10 cellular contexts compared by ENCODE assay signal in genomic region chr3:197305854-197306253, GRCh38. TPM values are rescaled to one million over a fixed set of nuclear protein-coding genes. Genes with fewer than 3 reads are reported as not detected.
DNase-seq lines count a peak whose midpoint lies in the region; ATAC-seq lines count a peak whose summit lies in the region.
"Had no signal": no experiment of that assay in that cellular context is flagged by ENCODE, and none has a peak within 500 bp of the region (broad histone marks: within the 10 kb centered on the region; RNA-seq: fewer than 3 reads in every experiment).

No MANE protein-coding gene starts in this region.

- peaks cover 9% of the 10 kb centered on the region for H3K27me3 Mint-ChIP-seq in activated naive CD4-positive, alpha-beta T cell treated with anti-CD3 and anti-CD28 coated beads for 36 hours (ENCODE audit: low read depth)
- peaks cover 16% of the 10 kb centered on the region for H3K27me3 Mint-ChIP-seq in activated CD8-positive, alpha-beta T cell treated with anti-CD3 and anti-CD28 coated beads, Interleukin-2, amount 10 ng/mL, durations not matched to agents 7 days and 5 days (ENCODE audit: low read depth)
- peaks cover 9 to 43% of the 10 kb centered on the region in 2 donors for H3K27me3 Mint-ChIP-seq in stimulated activated naive B cell treated with anti-CD40 and anti-IgM and Interleukin-4, amounts not matched to agents 10 μg/mL and 1 μg/mL and 100 μg/mL, for 72 hours

- H3K27ac Mint-ChIP-seq in activated naive CD4-positive, alpha-beta T cell treated with anti-CD3 and anti-CD28 coated beads for 36 hours = no peak overlapping the region
- no peak overlapping the region for H3K27ac Mint-ChIP-seq in activated CD8-positive, alpha-beta T cell treated with anti-CD3 and anti-CD28 coated beads, Interleukin-2, amount 10 ng/mL, durations not matched to agents 7 days and 5 days
- H3K27ac Mint-ChIP-seq in stimulated activated naive B cell treated with anti-CD40 and anti-IgM and Interleukin-4, amounts not matched to agents 10 μg/mL and 1 μg/mL and 100 μg/mL, for 72 hours = no peak overlapping the region

- peaks cover 32% of the 10 kb centered on the region for H3K4me1 Mint-ChIP-seq in activated naive CD4-positive, alpha-beta T cell treated with anti-CD3 and anti-CD28 coated beads for 36 hours (ENCODE audit: low read depth)
- H3K4me1 Mint-ChIP-seq in activated CD8-positive, alpha-beta T cell treated with anti-CD3 and anti-CD28 coated beads, Interleukin-2, amount 10 ng/mL, durations not matched to agents 7 days and 5 days (ENCODE audit: low read depth) = peaks cover 38% of the 10 kb centered on the region
- H3K4me1 Mint-ChIP-seq in stimulated activated naive B cell treated with anti-CD40 and anti-IgM and Interleukin-4, amounts not matched to agents 10 μg/mL and 1 μg/mL and 100 μg/mL, for 72 hours = peaks cover 8 to 13% of the 10 kb centered on the region in 2 donors

- H3K9me3 Mint-ChIP-seq in activated naive CD4-positive, alpha-beta T cell treated with anti-CD3 and anti-CD28 coated beads for 36 hours = no peaks in the 10 kb centered on the region
- no peaks in the 10 kb centered on the region for H3K9me3 Mint-ChIP-seq in activated CD8-positive, alpha-beta T cell treated with anti-CD3 and anti-CD28 coated beads, Interleukin-2, amount 10 ng/mL, durations not matched to agents 7 days and 5 days (ENCODE audit: insufficient read depth)
- H3K9me3 Mint-ChIP-seq in stimulated activated naive B cell treated with anti-CD40 and anti-IgM and Interleukin-4, amounts not matched to agents 10 μg/mL and 1 μg/mL and 100 μg/mL, for 72 hours = no peaks in the 10 kb centered on the region

- intact Hi-C loops in activated naive CD4-positive, alpha-beta T cell treated with anti-CD3 and anti-CD28 coated beads for 36 hours (cut with micrococcal nuclease) = no loop called here
- intact Hi-C loops in posterior cingulate gyrus (cut with DNase I) = no loop called here

- ATAC-seq in HG02884 (IDR thresholded peaks at IDR 0.05; ENCODE audit: unreplicated experiment) = peak; percentile 90
- peak; percentile 88 for ATAC-seq in activated CD8-positive, alpha-beta T cell treated with anti-CD3 and anti-CD28 coated beads, Interleukin-2, amount 10 ng/mL, durations not matched to agents 7 days and 5 days
- ATAC-seq in stimulated activated naive B cell treated with anti-CD40 and anti-IgM and Interleukin-4, amounts not matched to agents 10 μg/mL and 1 μg/mL and 100 μg/mL, for 72 hours (replicated peaks) = peak; percentile 56 to 76

- POLR2A ChIA-PET in activated CD8-positive, alpha-beta T cell treated with anti-CD3 and anti-CD28 coated beads, Interleukin-2, amount 10 ng/mL, durations not matched to agents 7 days and 5 days (lab: Charles Lee) = interaction anchor here (0.8 kb wide), 1 partner anchor 8 kb away, joined by 3 read pairs; the partner anchor contains the start of gene DLG1

- CTCF ChIA-PET in activated naive CD4-positive, alpha-beta T cell treated with anti-CD3 and anti-CD28 coated beads for 36 hours (lab: Charles Lee) = no interaction called here
- CTCF ChIA-PET in activated CD8-positive, alpha-beta T cell treated with anti-CD3 and anti-CD28 coated beads, Interleukin-2, amount 10 ng/mL, durations not matched to agents 7 days and 5 days (lab: Charles Lee) = interaction anchor here (1.2 to 2.3 kb wide), 2 partner anchors 12 to 142 kb away, joined by 3 to 5 read pairs; no protein-coding TSS in a partner anchor

- H3K36me3 Mint-ChIP-seq in activated naive CD4-positive, alpha-beta T cell treated with anti-CD3 and anti-CD28 coated beads for 36 hours (ENCODE audit: low read depth) = no peaks in the 10 kb centered on the region
- H3K36me3 Mint-ChIP-seq in activated CD8-positive, alpha-beta T cell treated with anti-CD3 and anti-CD28 coated beads, Interleukin-2, amount 10 ng/mL, durations not matched to agents 7 days and 5 days (ENCODE audit: low read depth) = no peaks in the 10 kb centered on the region
- no peaks in the 10 kb centered on the region for H3K36me3 Mint-ChIP-seq in stimulated activated naive B cell treated with anti-CD40 and anti-IgM and Interleukin-4, amounts not matched to agents 10 μg/mL and 1 μg/mL and 100 μg/mL, for 72 hours

- H3K4me3 Mint-ChIP-seq in activated naive CD4-positive, alpha-beta T cell treated with anti-CD3 and anti-CD28 coated beads for 36 hours = no peak overlapping the region
- H3K4me3 Mint-ChIP-seq in activated CD8-positive, alpha-beta T cell treated with anti-CD3 and anti-CD28 coated beads, Interleukin-2, amount 10 ng/mL, durations not matched to agents 7 days and 5 days = no peak overlapping the region
- H3K4me3 Mint-ChIP-seq in stimulated activated naive B cell treated with anti-CD40 and anti-IgM and Interleukin-4, amounts not matched to agents 10 μg/mL and 1 μg/mL and 100 μg/mL, for 72 hours = no peak overlapping the region

- peak; percentile 36 for DNase-seq in activated naive CD4-positive, alpha-beta T cell treated with anti-CD3 and anti-CD28 coated beads for 36 hours
- DNase-seq in activated naive CD4-positive, alpha-beta T cell treated with anti-CD3 and anti-CD28 coated beads, Interleukin-2, amount 50 U/mL, for 16 hours = no peak
- DNase-seq in activated CD8-positive, alpha-beta T cell treated with anti-CD3 and anti-CD28 coated beads, Interleukin-2, amount 10 ng/mL, durations not matched to agents 7 days and 5 days = peak; percentile 50
- no peak for DNase-seq in stimulated activated naive B cell treated with anti-CD40 and anti-IgM and Interleukin-4, amounts not matched to agents 10 μg/mL and 1 μg/mL and 100 μg/mL, for 72 hours
- no peak for DNase-seq in posterior cingulate gyrus
- DNase-seq in anterior cingulate cortex (lab: John Stamatoyannopoulos, UW) = no peak
- no peak for DNase-seq in hippocampal formation (lab: John Stamatoyannopoulos, UW)
- DNase-seq: esophagus squamous epithelium, OCI-M1 had no signal

RNA-seq across cellular contexts. Expression of gene DLG1, which starts 7.4 kb away (rescaled TPM):
- 10 to 100 TPM; 51.9 to 55.2 TPM for total RNA-seq in activated naive CD4-positive, alpha-beta T cell treated with anti-CD3 and anti-CD28 coated beads for 36 hours
- 10 to 100 TPM; 72.2 to 76.6 TPM for total RNA-seq in activated CD8-positive, alpha-beta T cell treated with anti-CD3 and anti-CD28 coated beads, Interleukin-2, amount 10 ng/mL, durations not matched to agents 7 days and 5 days

Comparison
In these comparisons a context has a peak if more than half of its experiments do, and no peak if none do; other contexts are left out.
1. DNase-seq: peak in activated naive CD4-positive, alpha-beta T cell treated with anti-CD3 and anti-CD28 coated beads for 36 hours (single experiment) and activated CD8-positive, alpha-beta T cell treated with anti-CD3 and anti-CD28 coated beads, Interleukin-2, amount 10 ng/mL, durations not matched to agents 7 days and 5 days (single experiment); none in activated naive CD4-positive, alpha-beta T cell treated with anti-CD3 and anti-CD28 coated beads, Interleukin-2, amount 50 U/mL, for 16 hours (single experiment), stimulated activated naive B cell treated with anti-CD40 and anti-IgM and Interleukin-4, amounts not matched to agents 10 μg/mL and 1 μg/mL and 100 μg/mL, for 72 hours (single experiment), posterior cingulate gyrus (0 of 10), anterior cingulate cortex (0 of 58) and hippocampal formation (0 of 2).
2. Peak in every context shown above with its lines, with median percentiles within 50 percentile points of each other: ATAC-seq.